Comparison of ENCODE assay signal across 9 cellular contexts in genomic region chr10:43781480-43782361, GRCh38.
DNase-seq lines count a peak whose midpoint lies in the region; ATAC-seq and TF ChIP-seq lines count a peak whose summit lies in the region.
"Had no signal": no experiment of that assay in that cellular context is flagged by ENCODE, and none has a peak within 500 bp of the region (broad histone marks: within the 10 kb centered on the region; RNA-seq: fewer than 3 reads in every experiment).

No MANE protein-coding gene starts in this region.

- H3K27me3 Mint-ChIP-seq in T-cell: no peaks in the 10 kb centered on the region

- H3K27ac ChIP-seq in stomach (peak overlapping the region in 2 of 5 donors; percentile 29 to 54), GM23248 (no peak overlapping the region)

- ATAC-seq in T-cell (replicated peaks in 1 of 4) (peak in 3 of 4 experiments; percentile 43 to 63 (median 56)), HG02973 (IDR thresholded peaks at IDR 0.05; ENCODE audit: unreplicated experiment) (no peak)

- H3K9me3 Mint-ChIP-seq in T-cell: no peaks in the 10 kb centered on the region

- WGBS in stomach, 5 donors: 46 to 60% (median 53%) methylated on average over 6 of the region's 6 CpGs
- 87% methylated on average over 6 of the region's 6 CpGs for WGBS in GM23248 (ENCODE audit: low coverage in 1 of 2, low lambda C conversion rate in 2 of 2, missing lambda C conversion rate in 2 of 2), 2 experiments

- H3K36me3 ChIP-seq in stomach (no peaks in the 10 kb centered on the region), GM23248 (ENCODE audit: low read depth) (no peaks in the 10 kb centered on the region)

- no peaks in the 10 kb centered on the region for H3F3A ChIP-seq in GM23248 (ENCODE audit: insufficient read depth)

- no peaks in the 10 kb centered on the region for H3K9me2 ChIP-seq in GM23248 (ENCODE audit: insufficient read depth)

- no peak overlapping the region for H2AFZ ChIP-seq in GM23248

- no peak overlapping the region for H3K27ac Mint-ChIP-seq in T-cell

- in situ Hi-C loops in GM23248 (cut with MboI): no loop called here

- H3K27me3 ChIP-seq in stomach (no peaks in the 10 kb centered on the region), GM23248 (replicated peaks; ENCODE audit: insufficient read depth) (no peaks in the 10 kb centered on the region)

- H3K4me2 ChIP-seq in GM23248 (ENCODE audit: unreplicated experiment): no peak overlapping the region

- DNase-seq in activated effector memory CD4-positive, alpha-beta T cell treated with anti-CD3 and anti-CD28 coated beads, Interleukin-2, amount 50 U/mL, for 16 hours: peak; percentile 71
- no peak for DNase-seq in activated effector memory CD4-positive, alpha-beta T cell treated with Interleukin-2 at 50 U/mL for 16 hours
- peak in 1 of 34 experiments; percentile 10 for DNase-seq in T-cell
- peak; percentile 20 for DNase-seq in kidney tubule cell (ENCODE audit: low spot score)
- DNase-seq in stomach: peak; percentile 48
- no peak for DNase-seq in GM23248
- no peak for DNase-seq in GOT3 (lab: John Stamatoyannopoulos, UW)
- DNase-seq: AML-193 had no signal

- H3K4me1 Mint-ChIP-seq in T-cell: peaks cover 24 to 27% (median 24%) of the 10 kb centered on the region in 3 donors

- POLR2A ChIA-PET in T-cell (lab: Charles Lee): no interaction called here

- CTCF ChIA-PET in T-cell (lab: Charles Lee): no interaction called here

- H3K79me2 ChIP-seq in GM23248 (ENCODE audit: insufficient read depth): no peaks in the 10 kb centered on the region

- peaks cover 0 to 25% (median 16%) of the 10 kb centered on the region in 4 donors for H3K4me1 ChIP-seq in stomach
- H3K4me1 ChIP-seq in GM23248 (ENCODE audit: insufficient read depth): no peaks in the 10 kb centered on the region

- no peak overlapping the region for H3K4me3 Mint-ChIP-seq in T-cell

- no peak overlapping the region for H3K4me3 ChIP-seq in stomach
- no peak overlapping the region for H3K4me3 ChIP-seq in GM23248

- no peaks in the 10 kb centered on the region for H4K20me1 ChIP-seq in GM23248 (ENCODE audit: insufficient read depth)

- intact Hi-C loops in stomach (cut with DNase I; ENCODE audit: low total_unique reads): no loop called here

- H3K9ac ChIP-seq in GM23248: no peak overlapping the region

- no peak for TF ChIP-seq POLR2A in stomach (IDR thresholded peaks at IDR 0.05)

- no peak for TF ChIP-seq EP300 in stomach (IDR thresholded peaks at IDR 0.05)

- no peak for TF ChIP-seq CTCF in stomach (IDR thresholded peaks at IDR 0.05)

- no peaks in the 10 kb centered on the region for H3K9me3 ChIP-seq in stomach
- H3K9me3 ChIP-seq in GM23248 (ENCODE audit: low read depth): no peaks in the 10 kb centered on the region

- H3K36me3 Mint-ChIP-seq in T-cell: no peaks in the 10 kb centered on the region

Comparison
In these comparisons a context has a peak if more than half of its experiments do, and no peak if none do; other contexts are left out.
1. DNase-seq: peak in activated effector memory CD4-positive, alpha-beta T cell treated with anti-CD3 and anti-CD28 coated beads, Interleukin-2, amount 50 U/mL, for 16 hours (single experiment), kidney tubule cell (single experiment) and stomach (single experiment); none in activated effector memory CD4-positive, alpha-beta T cell treated with Interleukin-2 at 50 U/mL for 16 hours (single experiment), GM23248 (single experiment) and GOT3 (single experiment).